1 cellular context compared by ENCODE assay signal in the genomic region with DNA sequence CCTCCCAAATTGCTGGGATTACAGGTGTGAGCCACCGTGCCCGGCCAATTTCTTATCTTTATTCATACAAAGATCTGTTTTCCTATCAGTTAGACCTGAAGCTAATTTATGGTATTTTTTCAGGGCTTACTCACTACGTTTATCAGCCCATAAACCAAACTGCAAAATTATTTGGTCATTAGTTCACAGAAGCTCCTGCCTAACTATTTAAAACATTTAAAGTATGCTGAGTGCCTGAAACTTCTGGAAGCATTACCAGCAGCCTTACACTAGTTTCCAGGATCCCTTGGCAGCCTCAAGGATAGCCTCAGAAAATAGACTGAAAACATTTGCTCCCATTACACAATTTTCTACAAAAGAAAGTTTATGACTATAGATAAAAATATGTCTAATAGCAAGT.
TF ChIP-seq lines count a peak whose summit lies in the region.

No MANE protein-coding gene starts in this region.

TF ChIP-seq in SK-N-SH treated with all-trans-retinoic acid at 6 μM for 48 hours, 23 proteins besides CTCF, POLR2A, EP300 and RAD21 (continued from another document):
- TF ChIP-seq, protein P1, sequence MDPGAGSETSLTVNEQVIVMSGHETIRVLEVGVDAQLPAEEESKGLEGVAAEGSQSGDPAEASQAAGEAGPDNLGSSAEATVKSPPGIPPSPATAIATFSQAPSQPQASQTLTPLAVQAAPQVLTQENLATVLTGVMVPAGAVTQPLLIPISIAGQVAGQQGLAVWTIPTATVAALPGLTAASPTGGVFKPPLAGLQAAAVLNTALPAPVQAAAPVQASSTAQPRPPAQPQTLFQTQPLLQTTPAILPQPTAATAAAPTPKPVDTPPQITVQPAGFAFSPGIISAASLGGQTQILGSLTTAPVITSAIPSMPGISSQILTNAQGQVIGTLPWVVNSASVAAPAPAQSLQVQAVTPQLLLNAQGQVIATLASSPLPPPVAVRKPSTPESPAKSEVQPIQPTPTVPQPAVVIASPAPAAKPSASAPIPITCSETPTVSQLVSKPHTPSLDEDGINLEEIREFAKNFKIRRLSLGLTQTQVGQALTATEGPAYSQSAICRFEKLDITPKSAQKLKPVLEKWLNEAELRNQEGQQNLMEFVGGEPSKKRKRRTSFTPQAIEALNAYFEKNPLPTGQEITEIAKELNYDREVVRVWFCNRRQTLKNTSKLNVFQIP (CRISPR knock-in tag; IDR thresholded peaks at IDR 0.05; ENCODE audit: borderline replicate concordance, low read depth) = no peak
TF ChIP-seq in SK-N-SH treated with all-trans-retinoic acid at 6 μM for 48 hours: peak in this region for 9.
